8 cellular contexts compared by ENCODE assay signal in genomic region chr2:43877782-43878464, GRCh38.
DNase-seq lines count a peak whose midpoint lies in the region; ATAC-seq and TF ChIP-seq lines count a peak whose summit lies in the region.

No MANE protein-coding gene starts in this region.

- peak; percentile 23 for DNase-seq in NCI-H2171 (lab: John Stamatoyannopoulos, UW)
- DNase-seq in activated CD4-positive, CD25-positive, alpha-beta regulatory T cell (lab: John Stamatoyannopoulos, UW): peak in 3 of 4 experiments; percentile 14 to 36 (median 36)
- peak; percentile 29 for DNase-seq in central memory CD4-positive, alpha-beta T cell
- peak; percentile 61 for DNase-seq in kidney tubule cell (ENCODE audit: low spot score)
- DNase-seq in stimulated activated CD4-positive, alpha-beta T cell treated with anti-CD3 and anti-CD28 coated beads, Interleukin-4, amount 100 ng/mL, for 1 hour: peak; percentile 63

- peak; percentile 72 for ATAC-seq in HG03095 (IDR thresholded peaks at IDR 0.05; ENCODE audit: unreplicated experiment)
- ATAC-seq in GM18858 (IDR thresholded peaks at IDR 0.05; ENCODE audit: unreplicated experiment): no peak

- H3K4me3 ChIP-seq in GM12875 (ENCODE audit: low read depth, low read length): no peak overlapping the region

- peak; percentile 97 for TF ChIP-seq CTCF in GM12875 (IDR thresholded peaks at IDR 0.05; ENCODE audit: borderline replicate concordance, insufficient read depth, low read depth, low read length)
